Comparison of ENCODE assay signal across 1 cellular context in genomic region chr10:52883996-52884871, GRCh38.
A peak's percentile ranks its signal among the peaks of the same experiment; 100 is the strongest.
TF ChIP-seq lines count a peak whose summit lies in the region.

No MANE protein-coding gene starts in this region.

TF ChIP-seq in HepG2, 621 proteins besides CTCF, POLR2A, EP300 and RAD21 (continued from another document and continues in another):
- TF ChIP-seq CEBPZ (IDR thresholded peaks at IDR 0.05; ENCODE audit: low read length) = no peak
- 0 out of 2 replicates have a peak, but pooled peaks have one; percentile 9 for TF ChIP-seq POGZ (CRISPR knock-in tag; IDR thresholded peaks at IDR 0.05)
- 0 out of 2 replicates have a peak, but pooled peaks have one; percentile 62 for TF ChIP-seq CBFB (CRISPR knock-in tag; IDR thresholded peaks at IDR 0.05)
- no peak for TF ChIP-seq TCF12 (IDR thresholded peaks at IDR 0.05)
- TF ChIP-seq TCF12 (CRISPR knock-in tag; IDR thresholded peaks at IDR 0.05) = no peak
- TF ChIP-seq ZNF136 (CRISPR knock-in tag; IDR thresholded peaks at IDR 0.05; ENCODE audit: low read depth) = no peak
- TF ChIP-seq NAIF1 (CRISPR knock-in tag; IDR thresholded peaks at IDR 0.05; ENCODE audit: borderline replicate concordance) = 0 out of 2 replicates have a peak, but pooled peaks have one; percentile 10
- 0 out of 2 replicates have a peak, but pooled peaks have one; percentile 15 for TF ChIP-seq GATAD1 (CRISPR knock-in tag; IDR thresholded peaks at IDR 0.05)
- no peak for TF ChIP-seq SOX6 (IDR thresholded peaks at IDR 0.05)
- 0 out of 2 replicates have a peak, but pooled peaks have one; percentile 13 for TF ChIP-seq SOX6 (CRISPR knock-in tag; IDR thresholded peaks at IDR 0.05)
- TF ChIP-seq FOXO1 (CRISPR knock-in tag; IDR thresholded peaks at IDR 0.05) = no peak
- TF ChIP-seq ZNF703 (CRISPR knock-in tag; IDR thresholded peaks at IDR 0.05; ENCODE audit: borderline replicate concordance) = no peak
- TF ChIP-seq ZUFSP (CRISPR knock-in tag; IDR thresholded peaks at IDR 0.05; ENCODE audit: borderline replicate concordance) = no peak
- no peak for TF ChIP-seq ZNF335 (CRISPR knock-in tag; IDR thresholded peaks at IDR 0.05)
- no peak for TF ChIP-seq ZNF761 (CRISPR knock-in tag; conservative IDR thresholded peaks at IDR 0.05)
- TF ChIP-seq NCOA2 (CRISPR knock-in tag; IDR thresholded peaks at IDR 0.05) = peak; percentile 35; the same call in 1 of the 2 replicates
- TF ChIP-seq KLF9 (CRISPR knock-in tag; IDR thresholded peaks at IDR 0.05; ENCODE audit: low read depth) = no peak
- no peak for TF ChIP-seq ZNF430 (CRISPR knock-in tag; IDR thresholded peaks at IDR 0.05)
- TF ChIP-seq SP5 (CRISPR knock-in tag; IDR thresholded peaks at IDR 0.05; ENCODE audit: borderline replicate concordance, low read depth) = no peak
- TF ChIP-seq SMARCE1 (IDR thresholded peaks at IDR 0.05; ENCODE audit: borderline replicate concordance) = peak; percentile 59; the same call in 1 of the 2 replicates
- TF ChIP-seq ZNF326 (CRISPR knock-in tag; IDR thresholded peaks at IDR 0.05; ENCODE audit: borderline replicate concordance) = no peak
- TF ChIP-seq ZKSCAN5 (CRISPR knock-in tag; IDR thresholded peaks at IDR 0.05) = no peak
- TF ChIP-seq ZNF619 (CRISPR knock-in tag; IDR thresholded peaks at IDR 0.05) = no peak
- TF ChIP-seq SP140L (CRISPR knock-in tag; IDR thresholded peaks at IDR 0.05; ENCODE audit: borderline replicate concordance) = no peak
- TF ChIP-seq ZNF34 (CRISPR knock-in tag; IDR thresholded peaks at IDR 0.05; ENCODE audit: borderline replicate concordance) = no peak
- no peak for TF ChIP-seq REXO4 (CRISPR knock-in tag; IDR thresholded peaks at IDR 0.05; ENCODE audit: borderline replicate concordance)
- TF ChIP-seq DNMT3B (CRISPR knock-in tag; conservative IDR thresholded peaks at IDR 0.05) = no peak
- TF ChIP-seq ATF5 (CRISPR knock-in tag; IDR thresholded peaks at IDR 0.05; ENCODE audit: low read depth) = no peak
- TF ChIP-seq ATF7-NPFF (CRISPR knock-in tag; IDR thresholded peaks at IDR 0.05; ENCODE audit: low read depth) = no peak
- TF ChIP-seq ZBTB7B (CRISPR knock-in tag; IDR thresholded peaks at IDR 0.05) = 0 out of 2 replicates have a peak, but pooled peaks have one; percentile 54
- no peak for TF ChIP-seq ZNF652 (CRISPR knock-in tag; IDR thresholded peaks at IDR 0.05; ENCODE audit: borderline replicate concordance, low read depth)
- no peak for TF ChIP-seq ZXDC (CRISPR knock-in tag; IDR thresholded peaks at IDR 0.05)
- TF ChIP-seq ZNF772 (CRISPR knock-in tag; IDR thresholded peaks at IDR 0.05) = no peak
- TF ChIP-seq ZKSCAN8 (CRISPR knock-in tag; IDR thresholded peaks at IDR 0.05; ENCODE audit: borderline replicate concordance) = no peak
- peak in 1 of 2 experiments; percentile 58; a peak in 1 of 4 replicates for TF ChIP-seq KLF16 (CRISPR knock-in tag; IDR thresholded peaks at IDR 0.05)
- TF ChIP-seq ZNF691 (CRISPR knock-in tag; IDR thresholded peaks at IDR 0.05; ENCODE audit: borderline replicate concordance, low read depth) = no peak
- no peak for TF ChIP-seq BORCS8-MEF2B (CRISPR knock-in tag; IDR thresholded peaks at IDR 0.05)
- no peak for TF ChIP-seq PAX8 (CRISPR knock-in tag; IDR thresholded peaks at IDR 0.05; ENCODE audit: borderline replicate concordance)
- peak; percentile 82 for TF ChIP-seq ZEB1 (IDR thresholded peaks at IDR 0.05; ENCODE audit: insufficient replicate concordance, low read depth)
- no peak for TF ChIP-seq CSRNP2 (CRISPR knock-in tag; conservative IDR thresholded peaks at IDR 0.05; ENCODE audit: low read depth)
- TF ChIP-seq GATAD2A (CRISPR knock-in tag; IDR thresholded peaks at IDR 0.05) = peak; percentile 76; the same call in 1 of the 2 replicates
- no peak for TF ChIP-seq ZNF737 (CRISPR knock-in tag; IDR thresholded peaks at IDR 0.05; ENCODE audit: borderline replicate concordance)
- no peak for TF ChIP-seq HOMEZ (CRISPR knock-in tag; IDR thresholded peaks at IDR 0.05; ENCODE audit: low read depth)
- TF ChIP-seq CERS6 (CRISPR knock-in tag; IDR thresholded peaks at IDR 0.05) = no peak
- no peak for TF ChIP-seq NFYC (CRISPR knock-in tag; IDR thresholded peaks at IDR 0.05)
- TF ChIP-seq ZNF513 (CRISPR knock-in tag; conservative IDR thresholded peaks at IDR 0.05) = no peak
- TF ChIP-seq ZBTB49 (CRISPR knock-in tag; IDR thresholded peaks at IDR 0.05; ENCODE audit: borderline replicate concordance) = no peak
- no peak for TF ChIP-seq GABPA (IDR thresholded peaks at IDR 0.05; ENCODE audit: low read depth, low read length)
- TF ChIP-seq GABPA (CRISPR knock-in tag; IDR thresholded peaks at IDR 0.05; ENCODE audit: low read depth) = no peak
- TF ChIP-seq ZNF775 (CRISPR knock-in tag; IDR thresholded peaks at IDR 0.05; ENCODE audit: borderline replicate concordance) = no peak
- no peak for TF ChIP-seq MEF2D (CRISPR knock-in tag; IDR thresholded peaks at IDR 0.05)
- peak; percentile 55 for TF ChIP-seq RARA (CRISPR knock-in tag; IDR thresholded peaks at IDR 0.05)
- no peak for TF ChIP-seq ZBTB7A (CRISPR knock-in tag; IDR thresholded peaks at IDR 0.05)
